ENCODE assay signal across 12 cellular contexts in genomic region chr1:62433861-62434611, GRCh38. TPM values are rescaled to one million over a fixed set of nuclear protein-coding genes. Genes with fewer than 3 reads are reported as not detected.
A peak's percentile ranks its signal among the peaks of the same experiment; 100 is the strongest.
DNase-seq lines count a peak whose midpoint lies in the region; ATAC-seq and TF ChIP-seq lines count a peak whose summit lies in the region.
"Had no signal": no experiment of that assay in that cellular context is flagged by ENCODE, and none has a peak within 500 bp of the region (broad histone marks: within the 10 kb centered on the region; RNA-seq: fewer than 3 reads in every experiment).

No MANE protein-coding gene starts in this region.

- H3K9me3 ChIP-seq in HEK293 (ENCODE audit: control insufficient read depth, insufficient read depth, low read depth, low read length), result no peaks in the 10 kb centered on the region

- ATAC-seq in activated B cell treated with CpG ODN at 0.5 μM for 24 hours (ENCODE audit: low read depth) (no peak), naive B cell (ENCODE audit: low read depth in 2 of 2) (no peak), HG03025 (IDR thresholded peaks at IDR 0.05; ENCODE audit: low FRiP score, unreplicated experiment) (no peak), GM21825 (IDR thresholded peaks at IDR 0.05; ENCODE audit: unreplicated experiment) (no peak)

- no peaks in the 10 kb centered on the region for H3K27me3 Mint-ChIP-seq in activated B cell treated with CpG ODN at 0.5 μM for 24 hours
- no peaks in the 10 kb centered on the region for H3K27me3 Mint-ChIP-seq in naive B cell

- H3K36me3 ChIP-seq in HEK293 (ENCODE audit: control insufficient read depth in 2 of 2, insufficient read depth in 1 of 2, low read length in 2 of 2), result no peaks in the 10 kb centered on the region

- H3K4me1 ChIP-seq in HEK293 (ENCODE audit: control insufficient read depth, insufficient read depth, low read length), result no peaks in the 10 kb centered on the region

- CTCF ChIA-PET in HEK293 (lab: Yijun Ruan, JAX), result no interaction called here
- CTCF ChIA-PET in activated B cell treated with CpG ODN at 0.5 μM for 24 hours (lab: Charles Lee), result no interaction called here

- H3K27ac Mint-ChIP-seq in activated B cell treated with CpG ODN at 0.5 μM for 24 hours (peak overlapping the region; percentile 66), naive B cell (peak overlapping the region in 5 of 6 donors; percentile 43 to 92 (median 59))
- H3K27ac Mint-ChIP-seq: memory B cell had no signal

- no peak overlapping the region for H3K27ac ChIP-seq in HEK293 (ENCODE audit: extremely low read depth, low read depth, low read length)

- H3K36me3 Mint-ChIP-seq in activated B cell treated with CpG ODN at 0.5 μM for 24 hours (ENCODE audit: low read depth) (peaks cover 12% of the 10 kb centered on the region), naive B cell (peaks cover 0 to 7% of the 10 kb centered on the region in 2 donors)

- intact Hi-C loops in activated B cell treated with CpG ODN at 0.5 μM for 24 hours (cut with micrococcal nuclease), result no loop called here

- peak; percentile 33 for DNase-seq in NCI-H2107 treated with DMSO at 0.1 percent for 48 hours (lab: John Stamatoyannopoulos, UW; ENCODE audit: unreplicated experiment)
- no peak for DNase-seq in NCI-H2107 (lab: John Stamatoyannopoulos, UW)
- DNase-seq in activated B cell treated with CpG ODN at 0.5 μM for 24 hours, result no peak
- DNase-seq in naive B cell, result peak; percentile 47
- no peak for DNase-seq in NCI-H446 treated with DMSO at 0.1 percent for 48 hours (lab: John Stamatoyannopoulos, UW)
- DNase-seq: glutamatergic neuron, NCI-H1417 treated with DMSO at 0.1 percent for 48 hours, small intestine had no signal

- TF ChIP-seq CTCF in HEK293 (tag by site-specific recombination; IDR thresholded peaks at IDR 0.05), result peak; percentile 52; the same call in 1 of the 2 replicates
- TF ChIP-seq CTCF in activated B cell treated with CpG ODN at 0.5 μM for 24 hours (IDR thresholded peaks at IDR 0.05), result no peak

- POLR2A ChIA-PET in HEK293 (lab: Yijun Ruan, JAX) (no interaction called here), activated B cell treated with CpG ODN at 0.5 μM for 24 hours (lab: Charles Lee) (interaction anchor here (0.6 kb wide), 1 partner anchor 32 kb away, joined by 3 read pairs; no protein-coding TSS in a partner anchor)

- H3K9me3 Mint-ChIP-seq in activated B cell treated with CpG ODN at 0.5 μM for 24 hours (peaks cover 2% of the 10 kb centered on the region), naive B cell (peaks cover 0 to 5% (median 0%) of the 10 kb centered on the region in 7 donors)

- peaks cover 33% of the 10 kb centered on the region for H3K4me1 Mint-ChIP-seq in activated B cell treated with CpG ODN at 0.5 μM for 24 hours
- peaks cover 19 to 36% (median 26%) of the 10 kb centered on the region in 3 donors for H3K4me1 Mint-ChIP-seq in naive B cell

- H3K4me3 Mint-ChIP-seq in activated B cell treated with CpG ODN at 0.5 μM for 24 hours (peak overlapping the region; percentile 28), naive B cell (peak overlapping the region in 7 of 8 donors; percentile 33 to 98 (median 86))

- H3K4me3 ChIP-seq in HEK293 (ENCODE audit: low read depth, low read length), result no peak overlapping the region

TF ChIP-seq in HEK293, 187 proteins besides CTCF, POLR2A, EP300 and RAD21:
- TF ChIP-seq ZBTB17 (tag by site-specific recombination; IDR thresholded peaks at IDR 0.05) (peak; percentile 69), ZNF335 (tag by site-specific recombination; conservative IDR thresholded peaks at IDR 0.05) (no peak), ZNF776 (tag by site-specific recombination; IDR thresholded peaks at IDR 0.05; ENCODE audit: borderline replicate concordance) (no peak), ZNF654 (tag by site-specific recombination; IDR thresholded peaks at IDR 0.05; ENCODE audit: low read depth) (peak; percentile 27)
TF ChIP-seq in HEK293: peak in this region for 2.

RNA-seq across cellular contexts. Expression of gene USP1, which starts 2.8 kb away (rescaled TPM):
- total RNA-seq in activated B cell treated with CpG ODN at 0.5 μM for 24 hours, result 32.1 and 33.3 TPM in 2 replicates
- 10 to 100 TPM; 26.0 to 45.8 (median 37.6) TPM for polyA plus RNA-seq in naive B cell (ENCODE audit: low read depth in 6 of 6)

Comparison
In these comparisons a context has a peak if more than half of its experiments do, and no peak if none do; other contexts are left out.
1. DNase-seq: peak in NCI-H2107 treated with DMSO at 0.1 percent for 48 hours (single experiment) and naive B cell (single experiment); none in NCI-H2107 (single experiment), activated B cell treated with CpG ODN at 0.5 μM for 24 hours (single experiment) and NCI-H446 treated with DMSO at 0.1 percent for 48 hours (single experiment).